ENCODE assay signal across 1 cellular context in genomic region chr6:157539900-157540752, GRCh38.
A peak's percentile ranks its signal among the peaks of the same experiment; 100 is the strongest.
TF ChIP-seq lines count a peak whose summit lies in the region.

No MANE protein-coding gene starts in this region.

TF ChIP-seq in HepG2, 621 proteins besides CTCF, POLR2A, EP300 and RAD21 (continued from another document and continues in another):
- TF ChIP-seq DMTF1 (CRISPR knock-in tag; IDR thresholded peaks at IDR 0.05) (no peak), PLRG1 (conservative IDR thresholded peaks at IDR 0.05) (no peak), MTA1 (CRISPR knock-in tag; IDR thresholded peaks at IDR 0.05; ENCODE audit: borderline replicate concordance) (peak; percentile 93), ZNF484 (CRISPR knock-in tag; IDR thresholded peaks at IDR 0.05; ENCODE audit: borderline replicate concordance, low read depth) (no peak), ZNF850 (CRISPR knock-in tag; conservative IDR thresholded peaks at IDR 0.05) (no peak), ZFP36L1 (CRISPR knock-in tag; IDR thresholded peaks at IDR 0.05) (peak; percentile 52; the same call in 1 of the 2 replicates), PHF21A (CRISPR knock-in tag; IDR thresholded peaks at IDR 0.05) (peak; percentile 100), TEF (CRISPR knock-in tag; IDR thresholded peaks at IDR 0.05) (no peak), ZNF468 (CRISPR knock-in tag; IDR thresholded peaks at IDR 0.05) (no peak), PCBP2 (optimal IDR thresholded peaks at IDR 0.05; ENCODE audit: low read depth, low read length, poor library complexity, severe bottlenecking) (no peak), ZBTB37 (CRISPR knock-in tag; IDR thresholded peaks at IDR 0.05) (no peak), HIC2 (CRISPR knock-in tag; IDR thresholded peaks at IDR 0.05; ENCODE audit: low read depth) (peak; percentile 81), GMEB1 (CRISPR knock-in tag; IDR thresholded peaks at IDR 0.05; ENCODE audit: borderline replicate concordance) (peak; percentile 28; the same call in 1 of the 2 replicates), NCOA5 (CRISPR knock-in tag; IDR thresholded peaks at IDR 0.05) (no peak), PCBP1 (IDR thresholded peaks at IDR 0.05; ENCODE audit: borderline replicate concordance, low read depth, low read length) (no peak), NR2F6 (IDR thresholded peaks at IDR 0.05) (peak; percentile 61), NR2F6 (CRISPR knock-in tag; IDR thresholded peaks at IDR 0.05) (peak; percentile 80), ZNF570 (CRISPR knock-in tag; IDR thresholded peaks at IDR 0.05; ENCODE audit: borderline replicate concordance) (no peak), ZNF337 (CRISPR knock-in tag; IDR thresholded peaks at IDR 0.05; ENCODE audit: borderline replicate concordance, low read depth) (no peak), BCL3 (CRISPR knock-in tag; IDR thresholded peaks at IDR 0.05) (peak; percentile 69; the same call in 1 of the 2 replicates), FOSL2 (CRISPR knock-in tag; IDR thresholded peaks at IDR 0.05) (peak; percentile 76), ZNF691 (CRISPR knock-in tag; IDR thresholded peaks at IDR 0.05; ENCODE audit: borderline replicate concordance, low read depth) (peak; percentile 87; the same call in 1 of the 2 replicates), JUN (CRISPR knock-in tag; IDR thresholded peaks at IDR 0.05) (peak; percentile 84), ZNF761 (CRISPR knock-in tag; conservative IDR thresholded peaks at IDR 0.05) (peak; percentile 85; the same call in 1 of the 2 replicates), ATRX (CRISPR knock-in tag; IDR thresholded peaks at IDR 0.05; ENCODE audit: borderline replicate concordance) (no peak), EED (CRISPR knock-in tag; IDR thresholded peaks at IDR 0.05) (no peak), ZNF260 (CRISPR knock-in tag; IDR thresholded peaks at IDR 0.05; ENCODE audit: borderline replicate concordance, low read depth) (no peak), ZNF674 (CRISPR knock-in tag; IDR thresholded peaks at IDR 0.05; ENCODE audit: low read depth) (no peak), ATM (IDR thresholded peaks at IDR 0.05; ENCODE audit: borderline replicate concordance) (no peak), ZNF33B (CRISPR knock-in tag; IDR thresholded peaks at IDR 0.05) (no peak), ZFYVE20 (CRISPR knock-in tag; IDR thresholded peaks at IDR 0.05; ENCODE audit: borderline replicate concordance, low read depth) (no peak), ZNF776 (CRISPR knock-in tag; IDR thresholded peaks at IDR 0.05) (no peak), ZNF224 (CRISPR knock-in tag; IDR thresholded peaks at IDR 0.05) (no peak), ADNP (CRISPR knock-in tag; IDR thresholded peaks at IDR 0.05) (no peak), BRF2 (CRISPR knock-in tag; IDR thresholded peaks at IDR 0.05) (peak; percentile 86), ATF1 (CRISPR knock-in tag; IDR thresholded peaks at IDR 0.05) (no peak; the same call in 1 of the 2 replicates), ZNF207 (IDR thresholded peaks at IDR 0.05; ENCODE audit: borderline replicate concordance) (no peak), ZBTB39 (CRISPR knock-in tag; IDR thresholded peaks at IDR 0.05) (peak; percentile 96), ZNF747 (CRISPR knock-in tag; IDR thresholded peaks at IDR 0.05; ENCODE audit: borderline replicate concordance) (peak; percentile 80; the same call in 1 of the 2 replicates), ZGPAT (CRISPR knock-in tag; IDR thresholded peaks at IDR 0.05) (peak; percentile 84), TFAP4 (IDR thresholded peaks at IDR 0.05; ENCODE audit: borderline replicate concordance, low read depth) (no peak), FOXK2 (IDR thresholded peaks at IDR 0.05) (peak; percentile 63; the same call in 1 of the 2 replicates), GMEB2 (CRISPR knock-in tag; IDR thresholded peaks at IDR 0.05; ENCODE audit: low read depth) (no peak)
